In genomic region chr14:76656592-76656991, GRCh38 we compare ENCODE assay signal across 11 cellular contexts.
"Had no signal": no experiment of that assay in that cellular context is flagged by ENCODE, and none has a peak within 500 bp of the region (broad histone marks: within the 10 kb centered on the region; RNA-seq: fewer than 3 reads in every experiment).

No MANE protein-coding gene starts in this region.

- ATAC-seq: GM23338, HCT116 had no signal

- FAIRE-seq: H1, H54 had no signal

- H3K9ac ChIP-seq: GM23248 had no signal

- H3K4me2 ChIP-seq: GM23338 had no signal

- H3K4me3 Mint-ChIP-seq: GM23338, H9, HFFc6 had no signal

- H2AFZ ChIP-seq: GM23248, GM23338 had no signal

- H3K4me3 ChIP-seq: GM23248, GM23338, HAP-1 had no signal

- H3K36me3 ChIP-seq: HAP-1 had no signal

- H3K27ac Mint-ChIP-seq: GM23338, H9, HFFc6 had no signal

- DNase-seq: GM23248, GOT3, H7, H9, HCEC 1CT, HFFc6 had no signal

- H3K4me1 Mint-ChIP-seq: GM23338, H9 had no signal

- H3K4me1 ChIP-seq: HAP-1 had no signal

- H3K27ac ChIP-seq: GM23248 had no signal
